Comparison of ENCODE assay signal across 1 cellular context in genomic region chr3:184756151-184756681, GRCh38.
TF ChIP-seq lines count a peak whose summit lies in the region.

No MANE protein-coding gene starts in this region.

TF ChIP-seq in IMR-90, 13 proteins besides CTCF, POLR2A, EP300 and RAD21:
- no peak for TF ChIP-seq FOS (IDR thresholded peaks at IDR 0.05; ENCODE audit: low read depth, low read length)
- TF ChIP-seq CHD1 (IDR thresholded peaks at IDR 0.05; ENCODE audit: low read depth, low read length) = no peak
- TF ChIP-seq ELK1 (IDR thresholded peaks at IDR 0.05; ENCODE audit: borderline replicate concordance, low read depth, low read length) = no peak
- TF ChIP-seq MAFK (IDR thresholded peaks at IDR 0.05; ENCODE audit: low read depth, low read length) = no peak
- TF ChIP-seq MXI1 (IDR thresholded peaks at IDR 0.05; ENCODE audit: borderline replicate concordance, low read depth, low read length) = no peak
- TF ChIP-seq RFX5 (IDR thresholded peaks at IDR 0.05; ENCODE audit: low read depth, low read length) = no peak
- TF ChIP-seq MAZ (IDR thresholded peaks at IDR 0.05; ENCODE audit: borderline replicate concordance, low read depth, low read length) = no peak
